ENCODE assay signal across 1 cellular context in genomic region chr22:26584010-26584409, GRCh38.
TF ChIP-seq lines count a peak whose summit lies in the region.

No MANE protein-coding gene starts in this region.

TF ChIP-seq in HepG2, 621 proteins besides CTCF, POLR2A, EP300 and RAD21:
- TF ChIP-seq ZNF33B (CRISPR knock-in tag; IDR thresholded peaks at IDR 0.05) (no peak), ZMYM3 (CRISPR knock-in tag; IDR thresholded peaks at IDR 0.05) (peak; percentile 54), ZNF768 (CRISPR knock-in tag; IDR thresholded peaks at IDR 0.05) (peak; percentile 96)
